34 cellular contexts compared by ENCODE assay signal in genomic region chr10:85651507-85651902, GRCh38.
DNase-seq lines count a peak whose midpoint lies in the region; ATAC-seq, FAIRE-seq and TF ChIP-seq lines count a peak whose summit lies in the region.
"Had no signal": no experiment of that assay in that cellular context is flagged by ENCODE, and none has a peak within 500 bp of the region (broad histone marks: within the 10 kb centered on the region; RNA-seq: fewer than 3 reads in every experiment).

No MANE protein-coding gene starts in this region.

- TF ChIP-seq CTCF in K562 (IDR thresholded peaks at IDR 0.05 in 2 of 3, conservative IDR thresholded peaks at IDR 0.05 in 1 of 3; ENCODE audit: insufficient read depth in 2 of 3, low read depth in 1 of 3, low read length in 3 of 3): no peak

- no peaks in the 10 kb centered on the region for H3K9me3 ChIP-seq in K562 (replicated peaks; ENCODE audit: control insufficient read depth, insufficient read depth, low read depth, low read length)
- H3K9me3 ChIP-seq: right lobe of liver, SJCRH30, transverse colon had no signal

- ATAC-seq in K562: no peak
- ATAC-seq: effector memory CD8-positive, alpha-beta T cell; T-cell; WTC11 had no signal

- H3K79me2 ChIP-seq in K562 (ENCODE audit: control insufficient read depth, insufficient read depth, low read length): no peaks in the 10 kb centered on the region
- H3K79me2 ChIP-seq: parathyroid adenoma had no signal

- no peaks in the 10 kb centered on the region for H3K4me1 ChIP-seq in K562 (replicated peaks in 1 of 2; ENCODE audit: control insufficient read depth in 2 of 2, insufficient read depth in 2 of 2, low read length in 2 of 2)
- H3K4me1 ChIP-seq: neural progenitor cell, parathyroid adenoma, right lobe of liver, SJCRH30, transverse colon had no signal

- H3K4me2 ChIP-seq in K562 (ENCODE audit: insufficient read depth, low read length): no peak overlapping the region
- H3K4me2 ChIP-seq: neural progenitor cell had no signal

- no peak overlapping the region for H2AFZ ChIP-seq in K562 (ENCODE audit: low read depth, low read length)
- H2AFZ ChIP-seq: neural progenitor cell, parathyroid adenoma had no signal

- no peak for TF ChIP-seq POLR2A in K562 (conservative IDR thresholded peaks at IDR 0.05)

- FAIRE-seq in K562 (lab: Jason Lieb, UNC): no peak
- FAIRE-seq: GM18507, GM19239, H1 had no signal

- no peak overlapping the region for H3K9ac ChIP-seq in K562 (ENCODE audit: insufficient read depth in 1 of 2, low read depth in 2 of 2, low read length in 2 of 2)
- H3K9ac ChIP-seq: neural progenitor cell, parathyroid adenoma had no signal

- intact Hi-C loops in K562 (cut with micrococcal nuclease): no loop called here
- intact Hi-C loops in activated CD4-positive, alpha-beta memory T cell treated with anti-CD3 and anti-CD28 coated beads for 36 hours (cut with micrococcal nuclease): no loop called here

- no peak overlapping the region for H3K27ac Mint-ChIP-seq in activated CD4-positive, alpha-beta memory T cell treated with anti-CD3 and anti-CD28 coated beads for 36 hours
- H3K27ac Mint-ChIP-seq: activated CD4-positive, alpha-beta T cell treated with anti-CD3 and anti-CD28 coated beads, Interleukin-2, amount 10 ng/mL, durations not matched to agents 24 days and 14 days; activated naive CD8-positive, alpha-beta T cell treated with anti-CD3 and anti-CD28 coated beads for 36 hours; activated T-cell treated with anti-CD3 and anti-CD28 coated beads, Interleukin-2, amount 50 U/mL, for 24 hours; CD4-positive, CD25-positive, alpha-beta regulatory T cell; effector memory CD8-positive, alpha-beta T cell; neural progenitor cell; T-cell; WTC11 had no signal

- POLR2A ChIA-PET in K562 (lab: Yijun Ruan, JAX): interaction anchor here (1.0 kb wide), 1 partner anchor 9 kb away, joined by 3 read pairs; no protein-coding TSS in a partner anchor
- POLR2A ChIA-PET in activated CD4-positive, alpha-beta memory T cell treated with anti-CD3 and anti-CD28 coated beads for 36 hours (lab: Charles Lee): no interaction called here

- no peaks in the 10 kb centered on the region for H4K20me1 ChIP-seq in K562 (replicated peaks; ENCODE audit: control insufficient read depth, insufficient read depth, low read length)

- no peak overlapping the region for H3K4me3 ChIP-seq in K562
- H3K4me3 ChIP-seq: neural progenitor cell, right lobe of liver, SJCRH30, transverse colon had no signal

- TF ChIP-seq EP300 in K562 (IDR thresholded peaks at IDR 0.05; ENCODE audit: low read length): no peak

- no peaks in the 10 kb centered on the region for H3K27me3 Mint-ChIP-seq in activated CD4-positive, alpha-beta memory T cell treated with anti-CD3 and anti-CD28 coated beads for 36 hours
- H3K27me3 Mint-ChIP-seq: activated naive CD8-positive, alpha-beta T cell treated with anti-CD3 and anti-CD28 coated beads for 36 hours; activated T-cell treated with anti-CD3 and anti-CD28 coated beads, Interleukin-2, amount 50 U/mL, for 24 hours had no signal

- H3K36me3 ChIP-seq in K562 (ENCODE audit: control insufficient read depth, insufficient read depth, low read length): no peaks in the 10 kb centered on the region
- H3K36me3 ChIP-seq: neural progenitor cell, right lobe of liver, SJCRH30, transverse colon had no signal

- no peak overlapping the region for H3K4me3 Mint-ChIP-seq in activated CD4-positive, alpha-beta memory T cell treated with anti-CD3 and anti-CD28 coated beads for 36 hours
- H3K4me3 Mint-ChIP-seq: activated CD4-positive, alpha-beta T cell treated with anti-CD3 and anti-CD28 coated beads, Interleukin-2, amount 10 ng/mL, durations not matched to agents 24 days and 14 days; activated naive CD8-positive, alpha-beta T cell treated with anti-CD3 and anti-CD28 coated beads for 36 hours; activated T-cell treated with anti-CD3 and anti-CD28 coated beads, Interleukin-2, amount 50 U/mL, for 24 hours; CD4-positive, CD25-positive, alpha-beta regulatory T cell; effector memory CD8-positive, alpha-beta T cell; neural progenitor cell; T-cell; WTC11 had no signal

- CTCF ChIA-PET in K562 (lab: Yijun Ruan, JAX; ENCODE audit: low intra/inter-chr PET ratio): no interaction called here
- CTCF ChIA-PET in activated CD4-positive, alpha-beta memory T cell treated with anti-CD3 and anti-CD28 coated beads for 36 hours (lab: Charles Lee): no interaction called here

- H3K27ac ChIP-seq in K562 (ENCODE audit: extremely low read depth, low read depth, low read length): no peak overlapping the region
- H3K27ac ChIP-seq: 22Rv1, neural progenitor cell, parathyroid adenoma, right lobe of liver, SJCRH30, transverse colon had no signal

- no peak for TF ChIP-seq RAD21 in K562 (CRISPR knock-in tag; conservative IDR thresholded peaks at IDR 0.05 in 1 of 2, IDR thresholded peaks at IDR 0.05 in 1 of 2)

- BruUV-seq in K562 (replicated peaks; lab: Mats Ljungman, UMichigan): no TSS peak

- in situ Hi-C loops in K562 (cut with MboI): no loop called here

- H3K4me1 Mint-ChIP-seq in activated CD4-positive, alpha-beta memory T cell treated with anti-CD3 and anti-CD28 coated beads for 36 hours (ENCODE audit: low read depth): no peaks in the 10 kb centered on the region
- H3K4me1 Mint-ChIP-seq: activated CD4-positive, alpha-beta T cell treated with anti-CD3 and anti-CD28 coated beads, Interleukin-2, amount 10 ng/mL, durations not matched to agents 24 days and 14 days; activated naive CD8-positive, alpha-beta T cell treated with anti-CD3 and anti-CD28 coated beads for 36 hours; T-cell had no signal

- H3K27me3 ChIP-seq in K562 (ENCODE audit: control insufficient read depth in 2 of 2, insufficient read depth in 2 of 2, low read length in 2 of 2): no peaks in the 10 kb centered on the region
- H3K27me3 ChIP-seq: neural progenitor cell, right lobe of liver, SJCRH30, transverse colon had no signal

- DNase-seq in DMS 273 (lab: John Stamatoyannopoulos, UW; ENCODE audit: unreplicated experiment): peak; percentile 9
- DNase-seq in DMS 273 treated with DMSO at 0.1 percent for 48 hours (lab: John Stamatoyannopoulos, UW): no peak
- DNase-seq in K562 (ENCODE audit: extremely low read depth in 1 of 4, low spot score in 3 of 4): no peak
- DNase-seq in kidney glomerular epithelial cell (lab: John Stamatoyannopoulos, UW): peak; percentile 86
- peak; percentile 31 for DNase-seq in stromal cell of bone marrow (ENCODE audit: low read depth)
- DNase-seq in LoVo (ENCODE audit: low spot score): no peak
- DNase-seq in activated CD8-positive, alpha-beta memory T cell treated with anti-CD3 and anti-CD28 coated beads for 24 hours: no peak
- DNase-seq in activated CD4-positive, alpha-beta memory T cell treated with anti-CD3 and anti-CD28 coated beads for 36 hours: no peak
- DNase-seq: activated CD4-positive, alpha-beta T cell treated with anti-CD3 and anti-CD28 coated beads, Interleukin-2, amount 10 ng/mL, durations not matched to agents 24 days and 14 days; activated gamma-delta T cell; activated naive CD8-positive, alpha-beta T cell treated with anti-CD3 and anti-CD28 coated beads for 36 hours; activated T-cell treated with anti-CD3 and anti-CD28 coated beads, Interleukin-2, amount 50 U/mL, for 24 hours; caudate nucleus; CD4-positive, CD25-positive, alpha-beta regulatory T cell; cortex of kidney; effector memory CD8-positive, alpha-beta T cell; EL; erythroblast; NCI-H1092; NCI-H1694 treated with DMSO at 0.1 percent for 48 hours; NCI-H2171; NCI-H510A; right lobe of liver; SJCRH30; stimulated activated CD4-positive, alpha-beta T cell treated with anti-CD3 and anti-CD28 coated beads, Interleukin-4, amount 100 ng/mL, for 24 hours; T-cell; transverse colon had no signal

- no peaks in the 10 kb centered on the region for H3K9me3 Mint-ChIP-seq in activated CD4-positive, alpha-beta memory T cell treated with anti-CD3 and anti-CD28 coated beads for 36 hours
- H3K9me3 Mint-ChIP-seq: activated CD4-positive, alpha-beta T cell treated with anti-CD3 and anti-CD28 coated beads, Interleukin-2, amount 10 ng/mL, durations not matched to agents 24 days and 14 days; activated naive CD8-positive, alpha-beta T cell treated with anti-CD3 and anti-CD28 coated beads for 36 hours; activated T-cell treated with anti-CD3 and anti-CD28 coated beads, Interleukin-2, amount 50 U/mL, for 24 hours; T-cell had no signal

- H3K36me3 Mint-ChIP-seq in activated CD4-positive, alpha-beta memory T cell treated with anti-CD3 and anti-CD28 coated beads for 36 hours: no peaks in the 10 kb centered on the region
- H3K36me3 Mint-ChIP-seq: activated naive CD8-positive, alpha-beta T cell treated with anti-CD3 and anti-CD28 coated beads for 36 hours; CD4-positive, CD25-positive, alpha-beta regulatory T cell; neural progenitor cell; T-cell; WTC11 had no signal

- no peaks in the 10 kb centered on the region for H3K9me1 ChIP-seq in K562 (ENCODE audit: control insufficient read depth, insufficient read depth, low read length)

- WGBS in K562 (ENCODE audit: insufficient coverage, low coverage, missing lambda C conversion rate): 6% methylated on average over 2 of the region's 2 CpGs

TF ChIP-seq in K562, 482 proteins besides CTCF, POLR2A, EP300 and RAD21:
- TF ChIP-seq DACH1 (IDR thresholded peaks at IDR 0.05; ENCODE audit: partially characterized antibody): no peak
- no peak for TF ChIP-seq ZNF668 (CRISPR knock-in tag; IDR thresholded peaks at IDR 0.05)
- TF ChIP-seq ZBTB17 (CRISPR knock-in tag; IDR thresholded peaks at IDR 0.05): 0 out of 2 replicates have a peak, but pooled peaks have one; percentile 13
- TF ChIP-seq RFX1 (IDR thresholded peaks at IDR 0.05): peak; percentile 43
- TF ChIP-seq ZNF431 (CRISPR knock-in tag; IDR thresholded peaks at IDR 0.05): no peak

Comparison
In these comparisons a context has a peak if more than half of its experiments do, and no peak if none do; other contexts are left out.
1. DNase-seq: peak in DMS 273 (single experiment), kidney glomerular epithelial cell (single experiment) and stromal cell of bone marrow (single experiment); none in DMS 273 treated with DMSO at 0.1 percent for 48 hours (single experiment), K562 (0 of 4), LoVo (single experiment), activated CD8-positive, alpha-beta memory T cell treated with anti-CD3 and anti-CD28 coated beads for 24 hours (single experiment) and activated CD4-positive, alpha-beta memory T cell treated with anti-CD3 and anti-CD28 coated beads for 36 hours (single experiment).